Comparison of ENCODE assay signal across 8 cellular contexts in the genomic region with DNA sequence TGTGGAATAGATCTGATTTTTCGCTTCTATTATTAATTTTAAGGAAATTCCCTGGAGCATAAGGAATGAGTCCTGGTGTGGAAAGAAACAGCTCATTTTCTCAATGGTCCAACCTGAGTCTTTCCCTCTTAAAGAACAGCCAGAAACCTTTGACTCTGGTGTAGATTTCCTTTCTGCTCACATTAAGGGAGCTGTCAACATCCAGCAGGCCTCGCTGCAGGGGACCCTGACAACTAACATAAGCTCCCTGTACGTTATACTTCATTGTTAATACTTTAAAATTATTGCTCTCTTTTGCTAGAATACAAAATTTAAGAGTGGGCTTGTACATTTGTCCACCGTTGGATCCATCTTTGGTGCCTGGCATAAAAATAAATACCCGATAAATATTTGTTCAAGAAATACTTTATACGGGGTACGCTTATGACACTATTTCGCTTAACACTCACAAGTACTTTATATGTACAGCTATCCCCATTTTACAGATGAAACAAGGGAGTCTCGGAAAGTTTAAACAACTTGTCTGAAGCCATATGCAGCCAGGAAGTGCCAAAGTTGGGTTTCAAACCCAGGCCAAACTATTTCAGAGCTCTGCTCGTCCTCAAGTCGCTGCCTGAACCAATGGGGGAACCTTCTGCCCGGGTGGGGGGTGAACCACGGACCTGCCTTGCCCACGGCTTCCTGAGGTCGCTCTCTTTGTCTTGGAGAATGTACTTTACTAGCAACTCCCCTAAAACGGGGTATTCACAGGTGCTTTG. TPM values are rescaled to one million over a fixed set of nuclear protein-coding genes. Genes with fewer than 3 reads are reported as not detected.
A peak's percentile ranks its signal among the peaks of the same experiment; 100 is the strongest.
DNase-seq lines count a peak whose midpoint lies in the region; ATAC-seq and TF ChIP-seq lines count a peak whose summit lies in the region.

No MANE protein-coding gene starts in this region.

- peaks cover 27% of the 10 kb centered on the region for H3K4me1 Mint-ChIP-seq in MCF 10A (ENCODE audit: insufficient read depth, unreplicated experiment)

- TF ChIP-seq CTCF in MCF 10A (IDR thresholded peaks at IDR 0.05; ENCODE audit: unreplicated experiment) (no peak), stomach (IDR thresholded peaks at IDR 0.05) (no peak)

- peaks cover 5% of the 10 kb centered on the region; the same call in 1 of the 2 replicates for H3F3A ChIP-seq in GM23248 (ENCODE audit: insufficient read depth)

- peak overlapping the region; percentile 99 for H3K9ac ChIP-seq in GM23248

- peak overlapping the region; percentile 98 for H3K27ac ChIP-seq in GM23248
- H3K27ac ChIP-seq in stomach: peak overlapping the region; percentile 92 to 99 (median 97)

- POLR2A ChIA-PET in MCF 10A (lab: Yijun Ruan, JAX): interaction anchor here (0.5 to 4.5 kb wide), 36 partner anchors 9 to 1043 kb away, joined by 3 to 33 read pairs (median 4); a partner anchor contains a TSS

- TF ChIP-seq POLR2A in stomach (IDR thresholded peaks at IDR 0.05): no peak

- ATAC-seq in left lobe of liver: peak; percentile 26

- H3K9me3 ChIP-seq in GM23248 (ENCODE audit: low read depth): no peaks in the 10 kb centered on the region
- no peaks in the 10 kb centered on the region for H3K9me3 ChIP-seq in stomach

- H3K4me2 ChIP-seq in GM23248 (ENCODE audit: unreplicated experiment): peak overlapping the region; percentile 96

- peaks cover 28% of the 10 kb centered on the region for H3K4me1 ChIP-seq in GM23248 (ENCODE audit: insufficient read depth)
- H3K4me1 ChIP-seq in stomach: peaks cover 21 to 57% (median 39%) of the 10 kb centered on the region in 4 donors

- peak overlapping the region; percentile 100 for H3K27ac Mint-ChIP-seq in MCF 10A (ENCODE audit: low read depth, unreplicated experiment)

- no peaks in the 10 kb centered on the region for H3K9me3 Mint-ChIP-seq in MCF 10A (ENCODE audit: unreplicated experiment)

- intact Hi-C loops in MCF 10A (cut with micrococcal nuclease): no loop called here
- intact Hi-C loops in stomach (cut with DNase I; ENCODE audit: low total_unique reads): no loop called here

- no peaks in the 10 kb centered on the region for H3K9me2 ChIP-seq in GM23248 (ENCODE audit: insufficient read depth)

- DNase-seq in NCI-H146 (lab: John Stamatoyannopoulos, UW): peak; percentile 51
- no peak for DNase-seq in NCI-H146 treated with DMSO at 0.1 percent for 48 hours (lab: John Stamatoyannopoulos, UW; ENCODE audit: unreplicated experiment)
- DNase-seq in GM23248: peak; percentile 71
- peak; percentile 64 for DNase-seq in NOMO-1 treated with dmso at 0.1 percent for 144 hours (lab: John Stamatoyannopoulos, UW; ENCODE audit: unreplicated experiment)
- DNase-seq in MCF 10A (ENCODE audit: unreplicated experiment): peak; percentile 7
- DNase-seq in left lobe of liver (ENCODE audit: low spot score): no peak
- no peak for DNase-seq in stomach
- DNase-seq in activated effector memory CD4-positive, alpha-beta T cell treated with anti-CD3 and anti-CD28 coated beads, Interleukin-2, amount 50 U/mL, for 16 hours: no peak

- WGBS in GM23248 (ENCODE audit: low coverage in 1 of 2, low lambda C conversion rate in 2 of 2, missing lambda C conversion rate in 2 of 2), 2 experiments: 1 to 2% methylated on average over 16 of the region's 16 CpGs
- 7 to 11% (median 8%) methylated on average over 14 to 16 of the region's 16 CpGs for WGBS in stomach, 5 donors

- TSS peak; percentile 53 for BruUV-seq in MCF 10A (replicated peaks; lab: Mats Ljungman, UMichigan)

- H2AFZ ChIP-seq in GM23248: peak overlapping the region; percentile 98

- in situ Hi-C loops in GM23248 (cut with MboI): no loop called here

- no peaks in the 10 kb centered on the region for H4K20me1 ChIP-seq in GM23248 (ENCODE audit: insufficient read depth)

- H3K27me3 ChIP-seq in GM23248 (replicated peaks; ENCODE audit: insufficient read depth) (no peaks in the 10 kb centered on the region), stomach (no peaks in the 10 kb centered on the region)

- peaks cover 66% of the 10 kb centered on the region for H3K79me2 ChIP-seq in GM23248 (ENCODE audit: insufficient read depth)

- no peaks in the 10 kb centered on the region for H3K27me3 Mint-ChIP-seq in MCF 10A (ENCODE audit: insufficient read depth, unreplicated experiment)

- H3K4me3 ChIP-seq in GM23248 (peak overlapping the region; percentile 95), stomach (peak overlapping the region; percentile 65 to 91 (median 85))

- peak overlapping the region; percentile 85 for H3K4me3 Mint-ChIP-seq in MCF 10A (ENCODE audit: unreplicated experiment)

- CTCF ChIA-PET in MCF 10A (lab: Yijun Ruan, JAX): interaction anchor here (0.6 to 2.3 kb wide), 8 partner anchors 13 to 146 kb away, joined by 3 to 9 read pairs (median 4); no protein-coding TSS in a partner anchor

- TF ChIP-seq EP300 in stomach (IDR thresholded peaks at IDR 0.05): no peak

- H3K36me3 ChIP-seq in GM23248 (ENCODE audit: low read depth) (peaks cover 34% of the 10 kb centered on the region), stomach (peaks cover 5 to 34% (median 31%) of the 10 kb centered on the region in 4 donors)

- peaks cover 33% of the 10 kb centered on the region for H3K36me3 Mint-ChIP-seq in MCF 10A (ENCODE audit: insufficient read depth, unreplicated experiment)

RNA-seq across cellular contexts. Expression of a gene that starts 0.6 kb away (rescaled TPM):
- total RNA-seq in GM23248 (2014; rRNA removed; shearing (Covaris generic)): 67.4 and 75.8 TPM in 2 replicates
- polyA plus RNA-seq in GM23248 (2016; fragmentation: Nextera tagmentation; extraction: Ambion mirVana) (133 and 144 TPM in 2 replicates), stomach (10 to 100 TPM; 53.3 to 77.7 (median 61.8) TPM)
- total RNA-seq in MCF 10A (2022) (120 and 128 TPM in 2 replicates), left lobe of liver (28.3 TPM), stomach (100 to 1,000 TPM in 3 of 5 donors, 10 to 100 TPM in 2; 27.5 to 125 (median 104) TPM)

RNA-seq across cellular contexts. Expression of a gene that starts 18.0 kb away (rescaled TPM):
- not detected in 2 replicates for total RNA-seq in GM23248 (2014; rRNA removed; shearing (Covaris generic))
- polyA plus RNA-seq in GM23248 (2016; fragmentation: Nextera tagmentation; extraction: Ambion mirVana) (not detected in 2 replicates), stomach (1 to 10 TPM in 1 of 3 donors, under 1 TPM in 2; 0.33 to 1.1 (median 0.61) TPM)
- total RNA-seq in MCF 10A (2022) (0.37 and 0.49 TPM in 2 replicates), left lobe of liver (2.4 TPM), stomach (1 to 10 TPM in 1 of 5 donors, not detected in 4; 2.8 TPM)

RNA-seq across cellular contexts. Expression of a gene that starts 56.6 kb away (rescaled TPM):
- total RNA-seq in GM23248 (2014; rRNA removed; shearing (Covaris generic)): not detected in 2 replicates
- not detected in 2 replicates for polyA plus RNA-seq in GM23248 (2016; fragmentation: Nextera tagmentation; extraction: Ambion mirVana)
- total RNA-seq in MCF 10A (2022): not detected in 2 replicates
- not detected for total RNA-seq in left lobe of liver
- 1 to 10 TPM in 1 of 5 donors, under 1 TPM in 1, not detected in 3; 0.58 to 1.8 TPM for total RNA-seq in stomach
- polyA plus RNA-seq in stomach: 10 to 100 TPM in 1 of 3 donors, under 1 TPM in 1, not detected in 1; 0.56 to 30.4 TPM

Comparison
In these comparisons a context has a peak if more than half of its experiments do, and no peak if none do; other contexts are left out.
1. DNase-seq: peak in NCI-H146 (single experiment), GM23248 (single experiment), NOMO-1 treated with dmso at 0.1 percent for 144 hours (single experiment) and MCF 10A (single experiment); none in NCI-H146 treated with DMSO at 0.1 percent for 48 hours (single experiment), left lobe of liver (single experiment), stomach (single experiment) and activated effector memory CD4-positive, alpha-beta T cell treated with anti-CD3 and anti-CD28 coated beads, Interleukin-2, amount 50 U/mL, for 16 hours (single experiment).